Comparison of ENCODE assay signal across 1 cellular context in the genomic region with DNA sequence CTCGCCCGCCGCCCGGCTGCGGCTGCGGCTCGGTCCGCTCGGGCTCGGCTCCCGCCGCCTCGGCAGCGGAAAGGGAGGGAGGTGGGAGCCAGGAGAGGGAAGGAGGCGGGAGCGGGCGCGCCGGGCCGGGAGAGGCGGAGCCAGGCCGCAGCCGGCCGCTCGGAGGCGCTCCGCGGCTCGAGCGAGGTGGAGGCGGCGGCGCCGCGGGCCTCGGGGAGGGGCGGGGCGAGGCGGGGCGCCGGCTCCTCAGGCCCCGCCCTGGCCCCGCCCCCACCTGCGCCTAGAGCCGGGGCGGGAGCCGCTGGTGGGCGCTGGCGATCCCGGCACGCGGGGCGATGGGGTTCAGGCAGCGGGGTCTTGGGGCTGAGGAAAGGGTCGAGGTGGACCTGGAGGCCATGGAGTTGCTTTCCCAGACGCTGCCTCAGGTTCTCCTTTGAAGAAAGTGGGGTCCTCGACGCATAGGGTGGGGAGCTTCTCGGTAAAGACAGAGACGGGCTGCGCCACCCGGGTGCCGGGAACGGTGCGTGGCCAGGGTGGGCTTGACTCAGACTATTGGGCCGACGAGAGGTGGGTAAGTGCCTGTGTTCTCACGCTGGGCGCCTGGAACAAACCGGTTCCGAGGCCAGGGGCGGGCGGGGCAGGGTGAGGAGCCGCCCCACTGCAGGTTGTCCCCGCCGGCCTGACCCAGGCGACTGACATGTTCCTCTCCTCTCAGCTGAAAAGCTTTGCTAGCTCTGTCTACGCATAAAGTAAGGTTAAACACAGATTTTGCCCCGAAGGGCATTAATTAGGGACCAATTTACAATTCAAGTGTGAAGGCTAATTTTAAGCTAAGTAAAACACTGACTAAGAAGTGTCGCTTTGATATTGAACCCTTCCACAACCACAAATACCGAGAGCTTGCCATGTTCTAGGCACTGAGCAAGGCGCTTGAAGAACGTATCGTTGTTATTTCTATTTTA.
TF ChIP-seq lines count a peak whose summit lies in the region.

A gene (minus strand): TSS at position 75 of the 962 bp plus-strand sequence. CDS start 218 bp downstream, outside the sequence.

TF ChIP-seq in K562, 482 proteins besides CTCF, POLR2A, EP300 and RAD21 (continued from another document and continues in another):
- TF ChIP-seq, protein P1, sequence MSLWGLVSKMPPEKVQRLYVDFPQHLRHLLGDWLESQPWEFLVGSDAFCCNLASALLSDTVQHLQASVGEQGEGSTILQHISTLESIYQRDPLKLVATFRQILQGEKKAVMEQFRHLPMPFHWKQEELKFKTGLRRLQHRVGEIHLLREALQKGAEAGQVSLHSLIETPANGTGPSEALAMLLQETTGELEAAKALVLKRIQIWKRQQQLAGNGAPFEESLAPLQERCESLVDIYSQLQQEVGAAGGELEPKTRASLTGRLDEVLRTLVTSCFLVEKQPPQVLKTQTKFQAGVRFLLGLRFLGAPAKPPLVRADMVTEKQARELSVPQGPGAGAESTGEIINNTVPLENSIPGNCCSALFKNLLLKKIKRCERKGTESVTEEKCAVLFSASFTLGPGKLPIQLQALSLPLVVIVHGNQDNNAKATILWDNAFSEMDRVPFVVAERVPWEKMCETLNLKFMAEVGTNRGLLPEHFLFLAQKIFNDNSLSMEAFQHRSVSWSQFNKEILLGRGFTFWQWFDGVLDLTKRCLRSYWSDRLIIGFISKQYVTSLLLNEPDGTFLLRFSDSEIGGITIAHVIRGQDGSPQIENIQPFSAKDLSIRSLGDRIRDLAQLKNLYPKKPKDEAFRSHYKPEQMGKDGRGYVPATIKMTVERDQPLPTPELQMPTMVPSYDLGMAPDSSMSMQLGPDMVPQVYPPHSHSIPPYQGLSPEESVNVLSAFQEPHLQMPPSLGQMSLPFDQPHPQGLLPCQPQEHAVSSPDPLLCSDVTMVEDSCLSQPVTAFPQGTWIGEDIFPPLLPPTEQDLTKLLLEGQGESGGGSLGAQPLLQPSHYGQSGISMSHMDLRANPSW (CRISPR knock-in tag; IDR thresholded peaks at IDR 0.05): no peak
- TF ChIP-seq E2F3 (CRISPR knock-in tag; IDR thresholded peaks at IDR 0.05) (no peak), CCNT2 (IDR thresholded peaks at IDR 0.05; ENCODE audit: borderline replicate concordance, extremely low read depth, insufficient read length, low read depth, low read length) (peak; percentile 72), KDM1A (IDR thresholded peaks at IDR 0.05) (no peak), ZBTB7A (IDR thresholded peaks at IDR 0.05; ENCODE audit: borderline replicate concordance, control insufficient read depth, low read depth, low read length) (peak; percentile 88), ZNF224 (CRISPR knock-in tag; IDR thresholded peaks at IDR 0.05) (no peak), BHLHE40 (IDR thresholded peaks at IDR 0.05; ENCODE audit: low read length) (no peak), NR1H2 (CRISPR knock-in tag; IDR thresholded peaks at IDR 0.05) (no peak), ZNF551 (CRISPR knock-in tag; IDR thresholded peaks at IDR 0.05) (no peak), ZNF444 (CRISPR knock-in tag; IDR thresholded peaks at IDR 0.05) (no peak), NFIX (CRISPR knock-in tag; IDR thresholded peaks at IDR 0.05; ENCODE audit: low read depth) (no peak), TFAM (CRISPR knock-in tag; conservative IDR thresholded peaks at IDR 0.05) (no peak), CBX5 (IDR thresholded peaks at IDR 0.05; ENCODE audit: borderline replicate concordance, low read depth) (no peak), ZNF23 (CRISPR knock-in tag; IDR thresholded peaks at IDR 0.05) (no peak), PHB2 (IDR thresholded peaks at IDR 0.05; ENCODE audit: low read depth) (no peak), ZNF316 (IDR thresholded peaks at IDR 0.05) (no peak), MTA1 (IDR thresholded peaks at IDR 0.05; ENCODE audit: borderline replicate concordance) (0 out of 2 replicates have a peak, but pooled peaks have one; percentile 23), ZNF780A (CRISPR knock-in tag; IDR thresholded peaks at IDR 0.05) (no peak), POLR3A (IDR thresholded peaks at IDR 0.05; ENCODE audit: borderline replicate concordance, extremely low read depth, insufficient read depth, insufficient read length) (no peak), HCFC1 (IDR thresholded peaks at IDR 0.05; ENCODE audit: low read depth, low read length) (no peak), SREBF1 (IDR thresholded peaks at IDR 0.05; ENCODE audit: borderline replicate concordance, low read depth, low read length) (no peak), MCM3 (IDR thresholded peaks at IDR 0.05) (no peak), PRPF4 (IDR thresholded peaks at IDR 0.05; ENCODE audit: insufficient read depth, low read depth, low read length, poor library complexity, severe bottlenecking) (no peak), NELFE (IDR thresholded peaks at IDR 0.05; ENCODE audit: insufficient read depth, insufficient read length) (no peak), SRF (CRISPR knock-in tag; IDR thresholded peaks at IDR 0.05) (0 out of 4 replicates have a peak, but pooled peaks of 1 of the 2 experiments have one; percentile 19), FOXM1 (IDR thresholded peaks at IDR 0.05; ENCODE audit: low read depth) (no peak), FOXM1 (CRISPR knock-in tag; IDR thresholded peaks at IDR 0.05; ENCODE audit: low read depth) (no peak), RUNX1 (IDR thresholded peaks at IDR 0.05; ENCODE audit: low read depth) (no peak), POLR2AphosphoS5 (IDR thresholded peaks at IDR 0.05; ENCODE audit: control insufficient read depth, insufficient read depth, low read depth, low read length) (peak; percentile 44; the same call in 1 of the 2 replicates), PTRF (tag; IDR thresholded peaks at IDR 0.05) (no peak), MXI1 (IDR thresholded peaks at IDR 0.05; ENCODE audit: low read depth, low read length) (no peak), XRCC3 (IDR thresholded peaks at IDR 0.05) (no peak), ZNF12 (CRISPR knock-in tag; IDR thresholded peaks at IDR 0.05) (no peak), XRCC5 (IDR thresholded peaks at IDR 0.05; ENCODE audit: low read depth, low read length) (peak; percentile 45; the same call in 1 of the 2 replicates), SIN3A (IDR thresholded peaks at IDR 0.05; ENCODE audit: borderline replicate concordance in 2 of 2, control insufficient read depth in 1 of 2, low read depth in 2 of 2, low read length in 2 of 2) (0 out of 4 replicates have a peak, but pooled peaks of 1 of the 2 experiments have one; percentile 23), KDM4B (IDR thresholded peaks at IDR 0.05; ENCODE audit: borderline replicate concordance in 2 of 2, low read depth in 1 of 2) (no peak), ZFP30 (CRISPR knock-in tag; IDR thresholded peaks at IDR 0.05; ENCODE audit: borderline replicate concordance) (no peak), MAZ (CRISPR knock-in tag; conservative IDR thresholded peaks at IDR 0.05 in 1 of 2, IDR thresholded peaks at IDR 0.05 in 1 of 2) (peak; percentile 69 to 72; a peak in 3 of 4 replicates), NFATC3 (IDR thresholded peaks at IDR 0.05) (no peak), SPI1 (IDR thresholded peaks at IDR 0.05; ENCODE audit: borderline replicate concordance, low read depth, low read length) (no peak), NFRKB (IDR thresholded peaks at IDR 0.05; ENCODE audit: low read depth) (no peak), TOE1 (IDR thresholded peaks at IDR 0.05; ENCODE audit: borderline replicate concordance) (no peak), TOE1 (CRISPR knock-in tag; IDR thresholded peaks at IDR 0.05; ENCODE audit: borderline replicate concordance, low read depth) (no peak), GATAD2B (IDR thresholded peaks at IDR 0.05; ENCODE audit: borderline replicate concordance) (peak; percentile 52), L3MBTL2 (IDR thresholded peaks at IDR 0.05) (peak; percentile 60; the same call in 1 of the 2 replicates), ETV5 (CRISPR knock-in tag; IDR thresholded peaks at IDR 0.05; ENCODE audit: low read depth) (no peak), HNRNPK (IDR thresholded peaks at IDR 0.05; ENCODE audit: low read depth, low read length, poor library complexity, severe bottlenecking) (no peak)
- TF ChIP-seq, protein P2, sequence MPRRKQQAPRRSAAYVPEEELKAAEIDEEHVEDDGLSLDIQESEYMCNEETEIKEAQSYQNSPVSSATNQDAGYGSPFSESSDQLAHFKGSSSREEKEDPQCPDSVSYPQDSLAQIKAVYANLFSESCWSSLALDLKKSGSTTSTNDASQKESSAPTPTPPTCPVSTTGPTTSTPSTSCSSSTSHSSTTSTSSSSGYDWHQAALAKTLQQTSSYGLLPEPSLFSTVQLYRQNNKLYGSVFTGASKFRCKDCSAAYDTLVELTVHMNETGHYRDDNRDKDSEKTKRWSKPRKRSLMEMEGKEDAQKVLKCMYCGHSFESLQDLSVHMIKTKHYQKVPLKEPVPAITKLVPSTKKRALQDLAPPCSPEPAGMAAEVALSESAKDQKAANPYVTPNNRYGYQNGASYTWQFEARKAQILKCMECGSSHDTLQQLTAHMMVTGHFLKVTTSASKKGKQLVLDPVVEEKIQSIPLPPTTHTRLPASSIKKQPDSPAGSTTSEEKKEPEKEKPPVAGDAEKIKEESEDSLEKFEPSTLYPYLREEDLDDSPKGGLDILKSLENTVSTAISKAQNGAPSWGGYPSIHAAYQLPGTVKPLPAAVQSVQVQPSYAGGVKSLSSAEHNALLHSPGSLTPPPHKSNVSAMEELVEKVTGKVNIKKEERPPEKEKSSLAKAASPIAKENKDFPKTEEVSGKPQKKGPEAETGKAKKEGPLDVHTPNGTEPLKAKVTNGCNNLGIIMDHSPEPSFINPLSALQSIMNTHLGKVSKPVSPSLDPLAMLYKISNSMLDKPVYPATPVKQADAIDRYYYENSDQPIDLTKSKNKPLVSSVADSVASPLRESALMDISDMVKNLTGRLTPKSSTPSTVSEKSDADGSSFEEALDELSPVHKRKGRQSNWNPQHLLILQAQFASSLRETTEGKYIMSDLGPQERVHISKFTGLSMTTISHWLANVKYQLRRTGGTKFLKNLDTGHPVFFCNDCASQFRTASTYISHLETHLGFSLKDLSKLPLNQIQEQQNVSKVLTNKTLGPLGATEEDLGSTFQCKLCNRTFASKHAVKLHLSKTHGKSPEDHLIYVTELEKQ (CRISPR knock-in tag; IDR thresholded peaks at IDR 0.05): no peak
- TF ChIP-seq, protein P3, sequence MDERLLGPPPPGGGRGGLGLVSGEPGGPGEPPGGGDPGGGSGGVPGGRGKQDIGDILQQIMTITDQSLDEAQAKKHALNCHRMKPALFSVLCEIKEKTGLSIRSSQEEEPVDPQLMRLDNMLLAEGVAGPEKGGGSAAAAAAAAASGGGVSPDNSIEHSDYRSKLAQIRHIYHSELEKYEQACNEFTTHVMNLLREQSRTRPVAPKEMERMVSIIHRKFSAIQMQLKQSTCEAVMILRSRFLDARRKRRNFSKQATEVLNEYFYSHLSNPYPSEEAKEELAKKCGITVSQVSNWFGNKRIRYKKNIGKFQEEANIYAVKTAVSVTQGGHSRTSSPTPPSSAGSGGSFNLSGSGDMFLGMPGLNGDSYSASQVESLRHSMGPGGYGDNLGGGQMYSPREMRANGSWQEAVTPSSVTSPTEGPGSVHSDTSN (CRISPR knock-in tag; IDR thresholded peaks at IDR 0.05; ENCODE audit: low read depth): no peak
- TF ChIP-seq, protein P3 (tag; conservative IDR thresholded peaks at IDR 0.05; ENCODE audit: low read depth): no peak
- TF ChIP-seq, protein P4, sequence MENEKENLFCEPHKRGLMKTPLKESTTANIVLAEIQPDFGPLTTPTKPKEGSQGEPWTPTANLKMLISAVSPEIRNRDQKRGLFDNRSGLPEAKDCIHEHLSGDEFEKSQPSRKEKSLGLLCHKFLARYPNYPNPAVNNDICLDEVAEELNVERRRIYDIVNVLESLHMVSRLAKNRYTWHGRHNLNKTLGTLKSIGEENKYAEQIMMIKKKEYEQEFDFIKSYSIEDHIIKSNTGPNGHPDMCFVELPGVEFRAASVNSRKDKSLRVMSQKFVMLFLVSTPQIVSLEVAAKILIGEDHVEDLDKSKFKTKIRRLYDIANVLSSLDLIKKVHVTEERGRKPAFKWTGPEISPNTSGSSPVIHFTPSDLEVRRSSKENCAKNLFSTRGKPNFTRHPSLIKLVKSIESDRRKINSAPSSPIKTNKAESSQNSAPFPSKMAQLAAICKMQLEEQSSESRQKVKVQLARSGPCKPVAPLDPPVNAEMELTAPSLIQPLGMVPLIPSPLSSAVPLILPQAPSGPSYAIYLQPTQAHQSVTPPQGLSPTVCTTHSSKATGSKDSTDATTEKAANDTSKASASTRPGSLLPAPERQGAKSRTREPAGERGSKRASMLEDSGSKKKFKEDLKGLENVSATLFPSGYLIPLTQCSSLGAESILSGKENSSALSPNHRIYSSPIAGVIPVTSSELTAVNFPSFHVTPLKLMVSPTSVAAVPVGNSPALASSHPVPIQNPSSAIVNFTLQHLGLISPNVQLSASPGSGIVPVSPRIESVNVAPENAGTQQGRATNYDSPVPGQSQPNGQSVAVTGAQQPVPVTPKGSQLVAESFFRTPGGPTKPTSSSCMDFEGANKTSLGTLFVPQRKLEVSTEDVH (IDR thresholded peaks at IDR 0.05; ENCODE audit: low read depth, partially characterized antibody): no peak
- TF ChIP-seq, protein P5, sequence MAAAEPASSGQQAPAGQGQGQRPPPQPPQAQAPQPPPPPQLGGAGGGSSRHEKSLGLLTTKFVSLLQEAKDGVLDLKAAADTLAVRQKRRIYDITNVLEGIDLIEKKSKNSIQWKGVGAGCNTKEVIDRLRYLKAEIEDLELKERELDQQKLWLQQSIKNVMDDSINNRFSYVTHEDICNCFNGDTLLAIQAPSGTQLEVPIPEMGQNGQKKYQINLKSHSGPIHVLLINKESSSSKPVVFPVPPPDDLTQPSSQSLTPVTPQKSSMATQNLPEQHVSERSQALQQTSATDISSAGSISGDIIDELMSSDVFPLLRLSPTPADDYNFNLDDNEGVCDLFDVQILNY (CRISPR knock-in tag; IDR thresholded peaks at IDR 0.05): no peak
- TF ChIP-seq, protein P6, sequence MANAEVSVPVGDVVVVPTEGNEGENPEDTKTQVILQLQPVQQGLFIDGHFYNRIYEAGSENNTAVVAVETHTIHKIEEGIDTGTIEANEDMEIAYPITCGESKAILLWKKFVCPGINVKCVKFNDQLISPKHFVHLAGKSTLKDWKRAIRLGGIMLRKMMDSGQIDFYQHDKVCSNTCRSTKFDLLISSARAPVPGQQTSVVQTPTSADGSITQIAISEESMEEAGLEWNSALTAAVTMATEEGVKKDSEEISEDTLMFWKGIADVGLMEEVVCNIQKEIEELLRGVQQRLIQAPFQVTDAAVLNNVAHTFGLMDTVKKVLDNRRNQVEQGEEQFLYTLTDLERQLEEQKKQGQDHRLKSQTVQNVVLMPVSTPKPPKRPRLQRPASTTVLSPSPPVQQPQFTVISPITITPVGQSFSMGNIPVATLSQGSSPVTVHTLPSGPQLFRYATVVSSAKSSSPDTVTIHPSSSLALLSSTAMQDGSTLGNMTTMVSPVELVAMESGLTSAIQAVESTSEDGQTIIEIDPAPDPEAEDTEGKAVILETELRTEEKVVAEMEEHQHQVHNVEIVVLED (CRISPR knock-in tag; IDR thresholded peaks at IDR 0.05): no peak
